ENCODE assay signal across 12 cellular contexts in genomic region chr1:211925016-211925415, GRCh38.
DNase-seq lines count a peak whose midpoint lies in the region; ATAC-seq lines count a peak whose summit lies in the region.
"Had no signal": no experiment of that assay in that cellular context is flagged by ENCODE, and none has a peak within 500 bp of the region (broad histone marks: within the 10 kb centered on the region; RNA-seq: fewer than 3 reads in every experiment).

No MANE protein-coding gene starts in this region.

- no peaks in the 10 kb centered on the region for H3K4me1 Mint-ChIP-seq in central memory CD8-positive, alpha-beta T cell
- H3K4me1 Mint-ChIP-seq: T-helper 17 cell had no signal

- no peak overlapping the region for H3K4me3 Mint-ChIP-seq in central memory CD8-positive, alpha-beta T cell
- H3K4me3 Mint-ChIP-seq: T-helper 17 cell had no signal

- no peaks in the 10 kb centered on the region for H3K9me3 Mint-ChIP-seq in central memory CD8-positive, alpha-beta T cell
- H3K9me3 Mint-ChIP-seq: activated naive CD4-positive, alpha-beta T cell treated with anti-CD3 and anti-CD28 coated beads, Interleukin-2, amount 50 U/mL, for 72 hours had no signal

- peak; percentile 75 for ATAC-seq in HG02759 (IDR thresholded peaks at IDR 0.05; ENCODE audit: unreplicated experiment)
- ATAC-seq in central memory CD8-positive, alpha-beta T cell (replicated peaks; ENCODE audit: extremely low read depth, poor library complexity, severe bottlenecking): peak; percentile 28
- ATAC-seq in GM19324 (IDR thresholded peaks at IDR 0.05; ENCODE audit: low FRiP score, unreplicated experiment): no peak
- ATAC-seq: T-helper 17 cell had no signal

- H3K27me3 Mint-ChIP-seq in central memory CD8-positive, alpha-beta T cell: peaks cover 16% of the 10 kb centered on the region

- no peaks in the 10 kb centered on the region for H3K36me3 Mint-ChIP-seq in central memory CD8-positive, alpha-beta T cell (ENCODE audit: insufficient read depth)
- H3K36me3 Mint-ChIP-seq: activated naive CD4-positive, alpha-beta T cell treated with anti-CD3 and anti-CD28 coated beads, Interleukin-2, amount 50 U/mL, for 72 hours had no signal

- peak; percentile 34 for DNase-seq in AG08396 (ENCODE audit: low spot score)
- peak; percentile 72 for DNase-seq in NCI-H2196 (lab: John Stamatoyannopoulos, UW; ENCODE audit: unreplicated experiment)
- DNase-seq in central memory CD8-positive, alpha-beta T cell (ENCODE audit: low spot score in 2 of 2): no peak
- DNase-seq in globus pallidus (ENCODE audit: low spot score): no peak
- no peak for DNase-seq in T-helper 1 cell
- DNase-seq in activated gamma-delta T cell (lab: John Stamatoyannopoulos, UW): no peak
- DNase-seq: KG1; stimulated activated naive CD4-positive, alpha-beta T cell; T-helper 17 cell had no signal

- no peak overlapping the region for H3K27ac Mint-ChIP-seq in central memory CD8-positive, alpha-beta T cell (ENCODE audit: low read depth)
- H3K27ac Mint-ChIP-seq: activated naive CD4-positive, alpha-beta T cell treated with anti-CD3 and anti-CD28 coated beads, Interleukin-2, amount 50 U/mL, for 72 hours had no signal

Comparison
In these comparisons a context has a peak if more than half of its experiments do, and no peak if none do; other contexts are left out.
1. DNase-seq: peak in AG08396 (single experiment) and NCI-H2196 (single experiment); none in central memory CD8-positive, alpha-beta T cell (0 of 2), globus pallidus (single experiment), T-helper 1 cell (0 of 5) and activated gamma-delta T cell (single experiment).